Comparison of ENCODE assay signal across 19 cellular contexts in the genomic region with DNA sequence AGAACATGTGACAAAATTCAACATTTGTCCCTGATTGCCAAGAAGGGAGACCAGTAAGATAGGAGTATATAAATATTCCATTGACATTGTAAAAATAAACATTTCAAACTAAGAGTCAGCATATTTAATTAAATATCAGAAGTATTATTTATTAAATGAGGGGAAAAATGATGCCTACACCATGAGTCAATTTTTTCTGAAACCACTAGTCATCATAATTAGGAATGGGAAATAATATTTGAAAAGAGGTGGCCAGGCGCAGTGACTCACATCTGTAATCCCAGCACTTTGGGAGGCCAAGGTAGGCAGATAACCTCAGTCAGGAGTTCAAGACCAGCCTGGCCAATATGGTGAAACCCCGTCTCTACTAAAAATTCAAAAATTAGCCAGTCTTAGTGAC. TPM values are rescaled to one million over a fixed set of nuclear protein-coding genes. Genes with fewer than 3 reads are reported as not detected.
A peak's percentile ranks its signal among the peaks of the same experiment; 100 is the strongest.
DNase-seq lines count a peak whose midpoint lies in the region; ATAC-seq and TF ChIP-seq lines count a peak whose summit lies in the region.
"Had no signal": no experiment of that assay in that cellular context is flagged by ENCODE, and none has a peak within 500 bp of the region (broad histone marks: within the 10 kb centered on the region; RNA-seq: fewer than 3 reads in every experiment).

No MANE protein-coding gene starts in this region.

- H3K36me3 ChIP-seq in neutrophil = peaks cover 83% of the 10 kb centered on the region

- peak overlapping the region; percentile 28 for H3K27ac ChIP-seq in neutrophil
- H3K27ac ChIP-seq: BLaER1, HL-60, KMS-11, Peyer's patch had no signal

- no peak for TF ChIP-seq CTCF in chondrocyte (IDR thresholded peaks at IDR 0.05)
- no peak for TF ChIP-seq CTCF in neutrophil (IDR thresholded peaks at IDR 0.05)

- ATAC-seq in GM21717 (IDR thresholded peaks at IDR 0.05; ENCODE audit: unreplicated experiment) = no peak
- no peak for ATAC-seq in GM19324 (IDR thresholded peaks at IDR 0.05; ENCODE audit: low FRiP score, unreplicated experiment)
- ATAC-seq in HG03457 (IDR thresholded peaks at IDR 0.05; ENCODE audit: unreplicated experiment) = no peak
- ATAC-seq: GM12878 had no signal

- peaks cover 6% of the 10 kb centered on the region for H3K36me3 Mint-ChIP-seq in chondrocyte (ENCODE audit: low read depth)

- H3K27ac Mint-ChIP-seq in chondrocyte (ENCODE audit: unreplicated experiment) = peak overlapping the region; percentile 85

- no peaks in the 10 kb centered on the region for H3K9me3 Mint-ChIP-seq in chondrocyte (ENCODE audit: low read depth)

- H3K27me3 Mint-ChIP-seq in chondrocyte (ENCODE audit: low read depth) = no peaks in the 10 kb centered on the region

- peak; percentile 22 for DNase-seq in Daoy (ENCODE audit: low read depth)
- peak; percentile 46 for DNase-seq in M059J (ENCODE audit: low read depth)
- no peak for DNase-seq in chondrocyte (ENCODE audit: low spot score)
- no peak for DNase-seq in stimulated activated naive CD4-positive, alpha-beta T cell (lab: John Stamatoyannopoulos, UW)
- DNase-seq: DMS153, NCI-H1930, NCI-H2171, Peyer's patch, SHP77 had no signal

- no peak overlapping the region for H3K4me3 ChIP-seq in neutrophil (ENCODE audit: low read depth in 1 of 2, low read length in 1 of 2)
- H3K4me3 ChIP-seq: BLaER1, GM12878, Peyer's patch had no signal

- no peak overlapping the region for H3K4me3 Mint-ChIP-seq in chondrocyte (ENCODE audit: unreplicated experiment)

- H3K27me3 ChIP-seq in neutrophil = no peaks in the 10 kb centered on the region
- H3K27me3 ChIP-seq: BLaER1, Peyer's patch had no signal

- H3K9me3 ChIP-seq in neutrophil = no peaks in the 10 kb centered on the region
- H3K9me3 ChIP-seq: Peyer's patch had no signal

- peaks cover 59% of the 10 kb centered on the region for H3K4me1 Mint-ChIP-seq in chondrocyte (ENCODE audit: low read depth)

- peaks cover 0 to 11% of the 10 kb centered on the region in 2 experiments for H3K4me1 ChIP-seq in neutrophil (ENCODE audit: control insufficient read depth in 1 of 2, insufficient read depth in 1 of 2, low read depth in 1 of 2, low read length in 1 of 2)
- H3K4me1 ChIP-seq: Peyer's patch had no signal

RNA-seq across cellular contexts. Expression of a gene that starts 2.1 kb away (rescaled TPM):
- total RNA-seq in Daoy (2014; rRNA removed; shearing (Covaris generic)) = 1.4 and 2.2 TPM in 2 replicates
- 2.1 and 3.8 TPM in 2 replicates for total RNA-seq in M059J (2014; rRNA removed; shearing (Covaris generic))
- 6.3 to 11.9 TPM (median 9.6 TPM) in 3 replicates for total RNA-seq in chondrocyte

RNA-seq across cellular contexts. Expression of a gene that starts 10.9 kb away (rescaled TPM):
- total RNA-seq in Daoy (2014; rRNA removed; shearing (Covaris generic)) = not detected in 2 replicates
- total RNA-seq in M059J (2014; rRNA removed; shearing (Covaris generic)) = not detected in 2 replicates
- total RNA-seq in chondrocyte = not detected in 3 replicates
- total RNA-seq: G401, NCI-H460, Peyer's patch had no signal

RNA-seq across cellular contexts. Expression of a gene that starts 16.0 kb away (rescaled TPM):
- 156 and 168 TPM in 2 replicates for total RNA-seq in Daoy (2014; rRNA removed; shearing (Covaris generic))
- 145 and 165 TPM in 2 replicates for total RNA-seq in M059J (2014; rRNA removed; shearing (Covaris generic))
- total RNA-seq in chondrocyte = 47.3 to 52.8 TPM (median 51.9 TPM) in 3 replicates

RNA-seq across cellular contexts. Expression of a gene that starts 18.4 kb away (rescaled TPM):
- total RNA-seq in Daoy (2014; rRNA removed; shearing (Covaris generic)) = 8.5 TPM in 2 replicates
- 13.6 and 25.2 TPM in 2 replicates for total RNA-seq in M059J (2014; rRNA removed; shearing (Covaris generic))
- total RNA-seq in chondrocyte = 30.4 to 34.3 TPM (median 33.6 TPM) in 3 replicates

RNA-seq across cellular contexts. Expression of a gene that starts 36.1 kb away (rescaled TPM):
- total RNA-seq in Daoy (2014; rRNA removed; shearing (Covaris generic)) = 6.6 and 7.3 TPM in 2 replicates
- 28.9 and 33.6 TPM in 2 replicates for total RNA-seq in M059J (2014; rRNA removed; shearing (Covaris generic))
- total RNA-seq in chondrocyte = 76.5 to 77.8 TPM (median 77.6 TPM) in 3 replicates

Comparison
In these comparisons a context has a peak if more than half of its experiments do, and no peak if none do; other contexts are left out.
1. DNase-seq: peak in Daoy (single experiment) and M059J (single experiment); none in chondrocyte (single experiment) and stimulated activated naive CD4-positive, alpha-beta T cell (0 of 6).